In genomic region chr3:54087581-54088410, GRCh38 we compare ENCODE assay signal across 13 cellular contexts. TPM values are rescaled to one million over a fixed set of nuclear protein-coding genes. Genes with fewer than 3 reads are reported as not detected.
DNase-seq lines count a peak whose midpoint lies in the region; ATAC-seq and TF ChIP-seq lines count a peak whose summit lies in the region.
"Had no signal": no experiment of that assay in that cellular context is flagged by ENCODE, and none has a peak within 500 bp of the region (broad histone marks: within the 10 kb centered on the region; RNA-seq: fewer than 3 reads in every experiment).

No MANE protein-coding gene starts in this region.

- no TSS peak for BruUV-seq in PC-3 (replicated peaks; lab: Mats Ljungman, UMichigan)

- H3F3A ChIP-seq in PC-3 (ENCODE audit: low read length, unreplicated experiment): no peaks in the 10 kb centered on the region

- H3K9me2 ChIP-seq in PC-3 (replicated peaks; ENCODE audit: low read length): no peaks in the 10 kb centered on the region

- H3K36me3 ChIP-seq in endodermal cell (ENCODE audit: control insufficient read depth, insufficient read depth, low read length): no peaks in the 10 kb centered on the region
- no peaks in the 10 kb centered on the region for H3K36me3 ChIP-seq in gastrocnemius medialis
- no peaks in the 10 kb centered on the region for H3K36me3 ChIP-seq in PC-3 (ENCODE audit: low read depth, low read length)

- H3K4me1 ChIP-seq in H9 (ENCODE audit: insufficient read depth, low read length) (no peaks in the 10 kb centered on the region), endodermal cell (ENCODE audit: control insufficient read depth, insufficient read depth, low read length) (no peaks in the 10 kb centered on the region), gastrocnemius medialis (no peaks in the 10 kb centered on the region), PC-3 (ENCODE audit: insufficient read depth, low read length) (no peaks in the 10 kb centered on the region)

- DNase-seq in H9: peak; percentile 46
- DNase-seq in endodermal cell: peak; percentile 73
- peak; percentile 50 for DNase-seq in iPS-NIHi7 (ENCODE audit: extremely low spot score)
- DNase-seq in gastrocnemius medialis: no peak
- no peak for DNase-seq in NCI-H446 (lab: John Stamatoyannopoulos, UW)
- no peak for DNase-seq in PC-3
- DNase-seq: activated CD4-positive, alpha-beta memory T cell treated with anti-CD3 and anti-CD28 coated beads for 36 hours; activated naive CD4-positive, alpha-beta T cell treated with anti-CD3 and anti-CD28 coated beads for 36 hours; CD4-positive, CD25-positive, alpha-beta regulatory T cell; dermis blood vessel endothelial cell; stimulated activated CD4-positive, alpha-beta T cell treated with anti-CD3 and anti-CD28 coated beads, Interleukin-2, amount 100 ng/mL, for 48 hours had no signal

- no peak for TF ChIP-seq POLR2A in gastrocnemius medialis (IDR thresholded peaks at IDR 0.05)

- no peak overlapping the region for H3K18ac ChIP-seq in H9 (ENCODE audit: insufficient read length, low read depth, low read length)

- H2BK12ac ChIP-seq in H9 (ENCODE audit: insufficient read length, low read depth, low read length): no peak overlapping the region

- H3K9me3 Mint-ChIP-seq in H9 (no peaks in the 10 kb centered on the region), endodermal cell (no peaks in the 10 kb centered on the region)
- H3K9me3 Mint-ChIP-seq: activated CD4-positive, alpha-beta memory T cell treated with anti-CD3 and anti-CD28 coated beads for 36 hours; activated naive CD4-positive, alpha-beta T cell treated with anti-CD3 and anti-CD28 coated beads for 36 hours had no signal

- H3K23me2 ChIP-seq in H9 (ENCODE audit: insufficient read length, low read depth, low read length, poor library complexity, severe bottlenecking): peaks cover 4% of the 10 kb centered on the region

- H2BK20ac ChIP-seq in H9 (ENCODE audit: low read depth, low read length, poor library complexity, severe bottlenecking): no peak overlapping the region

- H2BK120ac ChIP-seq in H9 (ENCODE audit: low read depth, low read length, poor library complexity, severe bottlenecking): no peak overlapping the region

- no peak overlapping the region for H2BK15ac ChIP-seq in H9 (ENCODE audit: low read depth, low read length)

- H3K79me1 ChIP-seq in H9 (ENCODE audit: insufficient read depth, low read depth, low read length, poor library complexity, severe bottlenecking): no peaks in the 10 kb centered on the region

- no peak overlapping the region for H4K8ac ChIP-seq in H9 (replicated peaks; ENCODE audit: insufficient read length, low read depth, low read length)

- ATAC-seq in gastrocnemius medialis: no peak
- no peak for ATAC-seq in GM18498 (IDR thresholded peaks at IDR 0.05; ENCODE audit: unreplicated experiment)
- ATAC-seq in PC-3: no peak
- ATAC-seq in HG03521 (IDR thresholded peaks at IDR 0.05; ENCODE audit: unreplicated experiment): no peak

- TF ChIP-seq CTCF in H9 (conservative IDR thresholded peaks at IDR 0.05) (no peak), endodermal cell (conservative IDR thresholded peaks at IDR 0.05) (peak; percentile 29), gastrocnemius medialis (IDR thresholded peaks at IDR 0.05 in 4 of 5, conservative IDR thresholded peaks at IDR 0.05 in 1 of 5) (no peak), PC-3 (conservative IDR thresholded peaks at IDR 0.05; ENCODE audit: low read depth, low read length) (no peak)

- H3K14ac ChIP-seq in H9 (ENCODE audit: insufficient read depth, low read length): peak overlapping the region; percentile 64; the same call in 1 of the 2 replicates

- H3K9me3 ChIP-seq in H9 (ENCODE audit: control insufficient read depth, low read depth, low read length): no peaks in the 10 kb centered on the region
- H3K9me3 ChIP-seq in endodermal cell (ENCODE audit: control insufficient read depth, low read length): no peaks in the 10 kb centered on the region
- no peaks in the 10 kb centered on the region for H3K9me3 ChIP-seq in gastrocnemius medialis
- no peaks in the 10 kb centered on the region for H3K9me3 ChIP-seq in PC-3 (ENCODE audit: low read length)

- H2AK5ac ChIP-seq in H9 (ENCODE audit: insufficient read length, low read length): no peak overlapping the region

- H4K5ac ChIP-seq in H9 (ENCODE audit: insufficient read length, low read depth, low read length): no peak overlapping the region

- H3K4me3 ChIP-seq in endodermal cell (ENCODE audit: low read length): no peak overlapping the region
- H3K4me3 ChIP-seq in gastrocnemius medialis: peak overlapping the region in 3 of 4 donors; percentile 22 to 47 (median 31)
- H3K4me3 ChIP-seq in PC-3 (ENCODE audit: low read length): no peak overlapping the region

- in situ Hi-C loops in gastrocnemius medialis (cut with MboI; ENCODE audit: low sequenced_read_pairs in 4 of 4): no loop called here

- peaks cover 60% of the 10 kb centered on the region for H3K27me3 Mint-ChIP-seq in H9 (ENCODE audit: low read depth)
- peaks cover 42% of the 10 kb centered on the region for H3K27me3 Mint-ChIP-seq in endodermal cell (ENCODE audit: insufficient read depth)

- H3K4ac ChIP-seq in H9 (ENCODE audit: low read depth, low read length): no peak overlapping the region

- H3K9ac ChIP-seq in H9 (ENCODE audit: extremely low read depth, insufficient read length, low read length): no peak overlapping the region
- no peak overlapping the region for H3K9ac ChIP-seq in endodermal cell (ENCODE audit: extremely low read depth, low read length, poor library complexity, severe bottlenecking)
- H3K9ac ChIP-seq in PC-3 (ENCODE audit: low read length): no peak overlapping the region

- H4K91ac ChIP-seq in H9 (ENCODE audit: insufficient read length, low read depth, low read length): no peak overlapping the region

- POLR2A ChIA-PET in PC-3 (lab: Charles Lee; ENCODE audit: unreplicated experiment): no interaction called here

- H3K27me3 ChIP-seq in H9 (ENCODE audit: insufficient read depth, low read length) (peaks cover 3% of the 10 kb centered on the region; the same call in 1 of the 2 replicates), endodermal cell (ENCODE audit: control insufficient read depth, insufficient read depth, low read length, poor library complexity, severe bottlenecking) (peaks cover 47% of the 10 kb centered on the region), gastrocnemius medialis (peaks cover 11 to 17% (median 16%) of the 10 kb centered on the region in 3 donors), PC-3 (ENCODE audit: low read length) (peaks cover 48% of the 10 kb centered on the region)

- H3K27ac ChIP-seq in H9 (ENCODE audit: insufficient read length, low read depth, low read length): no peak overlapping the region
- no peak overlapping the region for H3K27ac ChIP-seq in endodermal cell (ENCODE audit: low read depth, low read length)
- H3K27ac ChIP-seq in gastrocnemius medialis: no peak overlapping the region
- H3K27ac ChIP-seq in PC-3 (ENCODE audit: low read length): no peak overlapping the region

- peaks cover 14 to 16% of the 10 kb centered on the region in 2 experiments for H3K4me1 Mint-ChIP-seq in H9
- H3K4me1 Mint-ChIP-seq in endodermal cell: peaks cover 21% of the 10 kb centered on the region

- intact Hi-C loops in gastrocnemius medialis (cut with DNase I; ENCODE audit: low total_unique reads) (no loop called here), PC-3 (cut with micrococcal nuclease) (no loop called here)

- no peak overlapping the region for H3K56ac ChIP-seq in H9 (ENCODE audit: insufficient read length, low read depth, low read length)

- peak overlapping the region; percentile 44 to 70 for H3K4me3 Mint-ChIP-seq in H9
- peak overlapping the region; percentile 51 for H3K4me3 Mint-ChIP-seq in endodermal cell
- H3K4me3 Mint-ChIP-seq: activated CD4-positive, alpha-beta memory T cell treated with anti-CD3 and anti-CD28 coated beads for 36 hours; activated naive CD4-positive, alpha-beta T cell treated with anti-CD3 and anti-CD28 coated beads for 36 hours; CD4-positive, CD25-positive, alpha-beta regulatory T cell had no signal

- H3K36me3 Mint-ChIP-seq in H9 (ENCODE audit: insufficient read depth in 1 of 3, low read depth in 3 of 3) (no peaks in the 10 kb centered on the region; a peak in 1 of 7 replicates), endodermal cell (ENCODE audit: low read depth) (no peaks in the 10 kb centered on the region)
- H3K36me3 Mint-ChIP-seq: activated CD4-positive, alpha-beta memory T cell treated with anti-CD3 and anti-CD28 coated beads for 36 hours; CD4-positive, CD25-positive, alpha-beta regulatory T cell had no signal

- no peak overlapping the region for H3K23ac ChIP-seq in H9 (ENCODE audit: insufficient read length, low read depth, low read length)

- no peak overlapping the region for H2AFZ ChIP-seq in H9 (ENCODE audit: low read length)
- H2AFZ ChIP-seq in PC-3 (ENCODE audit: low read length): no peak overlapping the region

- H4K20me1 ChIP-seq in H9 (ENCODE audit: control insufficient read depth, insufficient read depth, insufficient read length) (no peaks in the 10 kb centered on the region), PC-3 (ENCODE audit: low read length) (no peaks in the 10 kb centered on the region)

- H2BK5ac ChIP-seq in H9 (ENCODE audit: insufficient read length, low read length): no peak overlapping the region

- no peak overlapping the region for H3K27ac Mint-ChIP-seq in H9
- H3K27ac Mint-ChIP-seq in endodermal cell: no peak overlapping the region
- H3K27ac Mint-ChIP-seq: activated CD4-positive, alpha-beta memory T cell treated with anti-CD3 and anti-CD28 coated beads for 36 hours; activated naive CD4-positive, alpha-beta T cell treated with anti-CD3 and anti-CD28 coated beads for 36 hours; CD4-positive, CD25-positive, alpha-beta regulatory T cell had no signal

- no peak overlapping the region for H3T11ph ChIP-seq in H9 (ENCODE audit: low read length)

- no CpG with 5 or more reads among the region's 54 CpGs for WGBS in H9 (ENCODE audit: extremely low coverage, insufficient read length, low lambda C conversion rate)
- WGBS in endodermal cell (ENCODE audit: insufficient coverage in 1 of 2, insufficient read length in 1 of 2), 2 experiments: 28 to 33% methylated on average over 16 to 54 of the region's 54 CpGs

- H3K79me2 ChIP-seq in H9 (ENCODE audit: insufficient read depth, low read length) (no peaks in the 10 kb centered on the region), PC-3 (ENCODE audit: low read length) (no peaks in the 10 kb centered on the region)

- peak overlapping the region; percentile 61 for H3K4me2 ChIP-seq in H9 (ENCODE audit: insufficient read depth, insufficient read length, low read length)
- no peak overlapping the region for H3K4me2 ChIP-seq in PC-3 (ENCODE audit: low read length)

- CTCF ChIA-PET in PC-3 (lab: Charles Lee): no interaction called here

RNA-seq across cellular contexts. Expression of gene CACNA2D3, which starts 34.6 kb away (rescaled TPM):
- total RNA-seq in H9 (2021) (3.0 and 3.2 TPM in 2 replicates), endodermal cell (under 1 TPM in 1 of 2 donors, not detected in 1; 0.97 TPM), gastrocnemius medialis (10 to 100 TPM in 1 of 4 donors, 1 to 10 TPM in 3; 4.7 to 14.4 (median 7.1) TPM), PC-3 (2014; rRNA removed) (not detected in 2 replicates)
- polyA plus RNA-seq in endodermal cell (2013, experiment 1 of 2): 0.50 TPM
- 0.41 TPM for polyA plus RNA-seq in endodermal cell (2013, experiment 2 of 2)
- total RNA-seq: activated CD4-positive, alpha-beta memory T cell treated with anti-CD3 and anti-CD28 coated beads for 36 hours; activated naive CD4-positive, alpha-beta T cell treated with anti-CD3 and anti-CD28 coated beads for 36 hours; CD4-positive, CD25-positive, alpha-beta regulatory T cell had no signal
- polyA plus RNA-seq: CD4-positive, CD25-positive, alpha-beta regulatory T cell had no signal

Comparison
In these comparisons a context has a peak if more than half of its experiments do, and no peak if none do; other contexts are left out.
1. DNase-seq: peak in H9 (single experiment), endodermal cell (single experiment) and iPS-NIHi7 (single experiment); none in gastrocnemius medialis (0 of 2), NCI-H446 (0 of 2) and PC-3 (single experiment).
2. H3K4me3 ChIP-seq: peak in gastrocnemius medialis (3 of 4); none in endodermal cell (single experiment) and PC-3 (single experiment).